In genomic region chr9:91191443-91192378, GRCh38 we compare ENCODE assay signal across 1 cellular context.
A peak's percentile ranks its signal among the peaks of the same experiment; 100 is the strongest.
TF ChIP-seq lines count a peak whose summit lies in the region.

No MANE protein-coding gene starts in this region.

TF ChIP-seq in HepG2, 621 proteins besides CTCF, POLR2A, EP300 and RAD21 (continued from another document and continues in another):
- TF ChIP-seq ZBTB4 (CRISPR knock-in tag; IDR thresholded peaks at IDR 0.05; ENCODE audit: borderline replicate concordance) (no peak; the same call in 1 of the 2 replicates), SMYD3 (CRISPR knock-in tag; IDR thresholded peaks at IDR 0.05) (no peak), ZBTB14 (CRISPR knock-in tag; IDR thresholded peaks at IDR 0.05) (no peak), SALL1 (CRISPR knock-in tag; IDR thresholded peaks at IDR 0.05) (0 out of 2 replicates have a peak, but pooled peaks have one; percentile 4), ZNF644 (CRISPR knock-in tag; IDR thresholded peaks at IDR 0.05; ENCODE audit: low read depth) (no peak), ZFP62 (CRISPR knock-in tag; IDR thresholded peaks at IDR 0.05) (no peak), ZNF605 (CRISPR knock-in tag; IDR thresholded peaks at IDR 0.05) (no peak), ZMYM4 (CRISPR knock-in tag; IDR thresholded peaks at IDR 0.05) (no peak), ZBTB21 (CRISPR knock-in tag; IDR thresholded peaks at IDR 0.05) (no peak), ZNF253 (CRISPR knock-in tag; IDR thresholded peaks at IDR 0.05; ENCODE audit: borderline replicate concordance) (no peak), ZNF704 (CRISPR knock-in tag; IDR thresholded peaks at IDR 0.05; ENCODE audit: borderline replicate concordance) (no peak), ZUFSP (CRISPR knock-in tag; IDR thresholded peaks at IDR 0.05; ENCODE audit: borderline replicate concordance) (no peak), NFRKB (IDR thresholded peaks at IDR 0.05) (no peak), ZNF770 (CRISPR knock-in tag; IDR thresholded peaks at IDR 0.05) (no peak), KDM5B (CRISPR knock-in tag; IDR thresholded peaks at IDR 0.05; ENCODE audit: borderline replicate concordance) (peak; percentile 52; the same call in 1 of the 2 replicates), AKNA (CRISPR knock-in tag; IDR thresholded peaks at IDR 0.05; ENCODE audit: borderline replicate concordance) (no peak), LRRFIP1 (CRISPR knock-in tag; conservative IDR thresholded peaks at IDR 0.05) (no peak), NPAS2 (CRISPR knock-in tag; IDR thresholded peaks at IDR 0.05; ENCODE audit: borderline replicate concordance) (no peak), POLR2AphosphoS5 (IDR thresholded peaks at IDR 0.05; ENCODE audit: low read depth, low read length) (no peak), ARNT2 (CRISPR knock-in tag; IDR thresholded peaks at IDR 0.05; ENCODE audit: low read depth) (no peak), RBM39 (IDR thresholded peaks at IDR 0.05; ENCODE audit: low read depth, low read length, poor library complexity, severe bottlenecking) (no peak), CREBL2 (CRISPR knock-in tag; IDR thresholded peaks at IDR 0.05; ENCODE audit: borderline replicate concordance) (no peak), GATA4 (IDR thresholded peaks at IDR 0.05; ENCODE audit: borderline replicate concordance, low read depth) (no peak), ZNF720 (CRISPR knock-in tag; IDR thresholded peaks at IDR 0.05) (no peak), ZNF333 (CRISPR knock-in tag; IDR thresholded peaks at IDR 0.05; ENCODE audit: borderline replicate concordance) (no peak), TFAP4 (IDR thresholded peaks at IDR 0.05; ENCODE audit: borderline replicate concordance, low read depth) (no peak), KDM1A (CRISPR knock-in tag; IDR thresholded peaks at IDR 0.05) (no peak), MAX (IDR thresholded peaks at IDR 0.05) (no peak), POGZ (CRISPR knock-in tag; IDR thresholded peaks at IDR 0.05) (peak; percentile 36; the same call in 1 of the 2 replicates), ZKSCAN1 (IDR thresholded peaks at IDR 0.05; ENCODE audit: low read length) (no peak), ZSCAN9 (CRISPR knock-in tag; IDR thresholded peaks at IDR 0.05; ENCODE audit: borderline replicate concordance) (no peak), ZBTB38 (CRISPR knock-in tag; IDR thresholded peaks at IDR 0.05) (peak; percentile 91), ZNF138 (CRISPR knock-in tag; IDR thresholded peaks at IDR 0.05; ENCODE audit: low read depth) (no peak), KDM4B (CRISPR knock-in tag; IDR thresholded peaks at IDR 0.05) (no peak), ZNF503 (CRISPR knock-in tag; IDR thresholded peaks at IDR 0.05) (no peak), ZBTB8A (CRISPR knock-in tag; IDR thresholded peaks at IDR 0.05; ENCODE audit: borderline replicate concordance, low read depth) (no peak), HES4 (CRISPR knock-in tag; IDR thresholded peaks at IDR 0.05; ENCODE audit: borderline replicate concordance) (no peak), E2F2 (CRISPR knock-in tag; IDR thresholded peaks at IDR 0.05; ENCODE audit: borderline replicate concordance) (no peak)
